ENCODE assay signal across 16 cellular contexts in genomic region chr1:95850798-95851197, GRCh38.
A peak's percentile ranks its signal among the peaks of the same experiment; 100 is the strongest.
DNase-seq lines count a peak whose midpoint lies in the region; ATAC-seq, FAIRE-seq and TF ChIP-seq lines count a peak whose summit lies in the region.
"Had no signal": no experiment of that assay in that cellular context is flagged by ENCODE, and none has a peak within 500 bp of the region (broad histone marks: within the 10 kb centered on the region; RNA-seq: fewer than 3 reads in every experiment).

No MANE protein-coding gene starts in this region.

- intact Hi-C loops in MCF 10A (cut with micrococcal nuclease) (loop anchor here (10.0 kb wide), 1 partner anchor 256 kb away; no protein-coding TSS in a partner anchor), mammary epithelial cell (cut with micrococcal nuclease) (no loop called here)

- H3K4me3 ChIP-seq in mammary epithelial cell (replicated peaks in 1 of 3; ENCODE audit: insufficient read depth in 1 of 3, low read depth in 2 of 3, low read length in 3 of 3) (no peak overlapping the region), bronchial epithelial cell (ENCODE audit: low read depth, low read length) (no peak overlapping the region)
- H3K4me3 ChIP-seq: GM12878, GM23338 had no signal

- 90% methylated on average over 3 of the region's 3 CpGs for WGBS in mammary epithelial cell (ENCODE audit: low coverage, missing lambda C conversion rate)

- no peak overlapping the region for H3K4me2 ChIP-seq in mammary epithelial cell (ENCODE audit: insufficient read depth, low read depth, low read length)
- H3K4me2 ChIP-seq: GM23338 had no signal

- no peak for FAIRE-seq in bronchial epithelial cell (lab: Jason Lieb, UNC)
- FAIRE-seq: D721Med, GM12878 had no signal

- POLR2A ChIA-PET in MCF 10A (lab: Yijun Ruan, JAX) = no interaction called here

- H3K36me3 Mint-ChIP-seq in MCF 10A (ENCODE audit: insufficient read depth, unreplicated experiment) (no peaks in the 10 kb centered on the region), type B pancreatic cell (no peaks in the 10 kb centered on the region)
- H3K36me3 Mint-ChIP-seq: CD14-positive monocyte; CD8-positive, alpha-beta T cell had no signal

- H3K36me3 ChIP-seq in mammary epithelial cell (ENCODE audit: insufficient read depth, low read length) (no peaks in the 10 kb centered on the region), bronchial epithelial cell (ENCODE audit: control insufficient read depth, insufficient read depth, low read length) (no peaks in the 10 kb centered on the region)

- no peaks in the 10 kb centered on the region for H4K20me1 ChIP-seq in mammary epithelial cell (ENCODE audit: insufficient read depth, low read length)

- peak; percentile 61 for ATAC-seq in left lobe of liver
- ATAC-seq in HG02642 (IDR thresholded peaks at IDR 0.05; ENCODE audit: poor library complexity, unreplicated experiment) = no peak
- no peak for ATAC-seq in HG03039 (IDR thresholded peaks at IDR 0.05; ENCODE audit: unreplicated experiment)
- ATAC-seq: CD8-positive, alpha-beta T cell; GM12878; GM23338 had no signal

- no peak overlapping the region for H3K9ac ChIP-seq in mammary epithelial cell (ENCODE audit: insufficient read depth, low read length)

- H3K4me1 ChIP-seq in mammary epithelial cell (ENCODE audit: insufficient read depth, low read length) = no peaks in the 10 kb centered on the region

- no peaks in the 10 kb centered on the region for H3K79me2 ChIP-seq in mammary epithelial cell (ENCODE audit: insufficient read depth, low read length)

- DNase-seq in MCF 10A (ENCODE audit: unreplicated experiment) (peak; percentile 1), mammary epithelial cell (no peak), bronchial epithelial cell (ENCODE audit: low read depth) (peak; percentile 29), left lobe of liver (ENCODE audit: low spot score) (no peak), type B pancreatic cell (ENCODE audit: extremely low spot score, unreplicated experiment) (no peak)
- no peak for DNase-seq in activated naive CD4-positive, alpha-beta T cell treated with Interleukin-2 at 50 U/mL for 16 hours
- DNase-seq: CD8-positive, alpha-beta T cell; COR-L47; DMS79; H7 had no signal

- no peak overlapping the region for H3K4me3 Mint-ChIP-seq in MCF 10A (ENCODE audit: unreplicated experiment)
- no peak overlapping the region for H3K4me3 Mint-ChIP-seq in type B pancreatic cell
- H3K4me3 Mint-ChIP-seq: CD14-positive monocyte; CD8-positive, alpha-beta T cell; GM23338 had no signal

- dilution Hi-C loops in mammary epithelial cell (cut with HindIII; ENCODE audit: low sequenced_read_pairs) = no loop called here

- TF ChIP-seq CTCF in MCF 10A (IDR thresholded peaks at IDR 0.05; ENCODE audit: unreplicated experiment) (no peak), mammary epithelial cell (conservative IDR thresholded peaks at IDR 0.05 in 1 of 2, IDR thresholded peaks at IDR 0.05 in 1 of 2; ENCODE audit: extremely low read depth in 1 of 2, insufficient read depth in 1 of 2, low read depth in 1 of 2, low read length in 2 of 2) (no peak), bronchial epithelial cell (IDR thresholded peaks at IDR 0.05; ENCODE audit: insufficient read depth, low read length, severe bottlenecking) (no peak), type B pancreatic cell (conservative IDR thresholded peaks at IDR 0.05) (no peak)

- H3K27me3 ChIP-seq in mammary epithelial cell (ENCODE audit: insufficient read depth, low read length) (no peaks in the 10 kb centered on the region), bronchial epithelial cell (ENCODE audit: control insufficient read depth, insufficient read depth, low read length) (no peaks in the 10 kb centered on the region)

- no peaks in the 10 kb centered on the region for H3K9me3 ChIP-seq in mammary epithelial cell (replicated peaks; ENCODE audit: insufficient read depth, low read length)

- in situ Hi-C loops in mammary epithelial cell (cut with MboI; ENCODE audit: low sequenced_read_pairs in 2 of 2) = no loop called here

- no TSS peak for BruUV-seq in MCF 10A (replicated peaks; lab: Mats Ljungman, UMichigan)
- no TSS peak for BruUV-seq in mammary epithelial cell (replicated peaks; lab: Mats Ljungman, UMichigan)

- H3K27me3 Mint-ChIP-seq in MCF 10A (ENCODE audit: insufficient read depth, unreplicated experiment) (no peaks in the 10 kb centered on the region), type B pancreatic cell (no peaks in the 10 kb centered on the region)

- no peak overlapping the region for H3K27ac ChIP-seq in mammary epithelial cell (ENCODE audit: insufficient read depth, low read depth, low read length)

- H3K27ac Mint-ChIP-seq in MCF 10A (ENCODE audit: low read depth, unreplicated experiment) = no peak overlapping the region
- peak overlapping the region; percentile 11 for H3K27ac Mint-ChIP-seq in type B pancreatic cell
- H3K27ac Mint-ChIP-seq: CD14-positive monocyte; CD8-positive, alpha-beta T cell; GM23338 had no signal

- no peak overlapping the region for H2AFZ ChIP-seq in mammary epithelial cell (ENCODE audit: low read depth, low read length)
- H2AFZ ChIP-seq: GM23338 had no signal

- CTCF ChIA-PET in MCF 10A (lab: Yijun Ruan, JAX) (interaction anchor here (0.5 kb wide), 1 partner anchor 211 kb away, joined by 3 read pairs; no protein-coding TSS in a partner anchor), mammary epithelial cell (lab: Charles Lee; ENCODE audit: low non-redundant PET) (no interaction called here)

- H3K4me1 Mint-ChIP-seq in MCF 10A (ENCODE audit: insufficient read depth, unreplicated experiment) = no peaks in the 10 kb centered on the region
- peaks cover 4% of the 10 kb centered on the region for H3K4me1 Mint-ChIP-seq in type B pancreatic cell (ENCODE audit: unreplicated experiment)
- H3K4me1 Mint-ChIP-seq: CD14-positive monocyte, GM23338 had no signal

- H3K9me3 Mint-ChIP-seq in MCF 10A (ENCODE audit: unreplicated experiment) = no peaks in the 10 kb centered on the region
- H3K9me3 Mint-ChIP-seq in type B pancreatic cell = no peaks in the 10 kb centered on the region

Comparison
In these comparisons a context has a peak if more than half of its experiments do, and no peak if none do; other contexts are left out.
1. DNase-seq: peak in MCF 10A (single experiment) and bronchial epithelial cell (single experiment); none in mammary epithelial cell (single experiment), left lobe of liver (single experiment), type B pancreatic cell (single experiment) and activated naive CD4-positive, alpha-beta T cell treated with Interleukin-2 at 50 U/mL for 16 hours (single experiment).